16 cellular contexts compared by ENCODE assay signal in the genomic region with DNA sequence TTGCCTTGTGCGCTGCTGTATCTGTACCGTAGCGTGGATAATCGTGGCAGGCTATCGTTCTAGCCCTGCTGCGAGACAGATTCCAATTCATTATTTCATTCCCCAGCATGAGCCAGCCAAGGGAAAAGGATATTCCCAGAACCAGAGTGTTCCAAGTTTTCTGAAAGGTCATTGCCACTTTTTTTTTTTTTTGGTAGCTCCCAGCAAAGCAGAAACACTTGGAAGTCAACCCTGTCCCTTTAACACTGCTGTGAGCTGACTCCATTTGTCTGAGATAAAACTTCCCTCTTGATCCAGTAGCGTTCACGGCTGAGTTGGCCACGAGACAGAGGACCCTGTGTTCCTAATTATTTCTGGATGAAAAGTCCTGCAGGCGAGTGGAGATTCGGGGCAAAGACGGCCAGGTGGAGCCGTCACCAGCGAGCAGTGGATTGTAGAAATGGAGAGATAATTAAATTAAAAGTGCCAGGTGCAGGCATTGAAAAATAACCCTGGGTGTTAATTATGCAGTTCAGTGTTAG.
DNase-seq lines count a peak whose midpoint lies in the region; ATAC-seq and TF ChIP-seq lines count a peak whose summit lies in the region.
"Had no signal": no experiment of that assay in that cellular context is flagged by ENCODE, and none has a peak within 500 bp of the region (broad histone marks: within the 10 kb centered on the region; RNA-seq: fewer than 3 reads in every experiment).

No MANE protein-coding gene starts in this region.

- no peak for TF ChIP-seq POLR2A in ovary (IDR thresholded peaks at IDR 0.05)

- H3K9me3 ChIP-seq in right atrium auricular region, result no peaks in the 10 kb centered on the region
- no peaks in the 10 kb centered on the region for H3K9me3 ChIP-seq in heart right ventricle
- H3K9me3 ChIP-seq in ovary, result no peaks in the 10 kb centered on the region
- H3K9me3 ChIP-seq: colonic mucosa, suprapubic skin had no signal

- H3K4me1 ChIP-seq in right atrium auricular region, result no peaks in the 10 kb centered on the region
- peaks cover 0 to 14% (median 4%) of the 10 kb centered on the region in 9 donors for H3K4me1 ChIP-seq in heart right ventricle
- peaks cover 4% of the 10 kb centered on the region for H3K4me1 ChIP-seq in ovary (ENCODE audit: insufficient read depth)
- H3K4me1 ChIP-seq: colonic mucosa, suprapubic skin had no signal

- H3K36me3 ChIP-seq in right atrium auricular region (no peaks in the 10 kb centered on the region), heart right ventricle (no peaks in the 10 kb centered on the region), ovary (no peaks in the 10 kb centered on the region)
- H3K36me3 ChIP-seq: colonic mucosa, suprapubic skin had no signal

- TF ChIP-seq CTCF in right atrium auricular region (IDR thresholded peaks at IDR 0.05) (no peak), heart right ventricle (IDR thresholded peaks at IDR 0.05) (no peak), ovary (IDR thresholded peaks at IDR 0.05) (no peak), endothelial cell (IDR thresholded peaks at IDR 0.05; ENCODE audit: unreplicated experiment) (no peak)

- H3K36me3 Mint-ChIP-seq in endothelial cell (ENCODE audit: low read depth, unreplicated experiment), result no peaks in the 10 kb centered on the region
- H3K36me3 Mint-ChIP-seq in activated naive CD4-positive, alpha-beta T cell treated with anti-CD3 and anti-CD28 coated beads, Interleukin-2, amount 50 U/mL, for 72 hours, result no peaks in the 10 kb centered on the region
- H3K36me3 Mint-ChIP-seq: CD4-positive, CD25-positive, alpha-beta regulatory T cell had no signal

- DNase-seq in Right ventricle myocardium superior, result peak; percentile 64
- no peak for DNase-seq in right atrium auricular region (ENCODE audit: low spot score)
- DNase-seq in heart right ventricle, result peak; percentile 8 to 24
- peak; percentile 34 to 74 (median 46) for DNase-seq in ovary
- DNase-seq in ACHN, result no peak
- DNase-seq in KBM-7, result no peak
- DNase-seq in endothelial cell (ENCODE audit: low spot score), result no peak
- DNase-seq in activated naive CD4-positive, alpha-beta T cell treated with anti-CD3 and anti-CD28 coated beads, Interleukin-2, amount 50 U/mL, for 72 hours (ENCODE audit: low spot score in 2 of 2), result no peak
- DNase-seq: activated CD4-positive, alpha-beta T cell treated with anti-CD3 and anti-CD28 coated beads, Interleukin-2, amount 10 ng/mL, durations not matched to agents 7 days and 5 days; activated CD8-positive, alpha-beta memory T cell treated with anti-CD3 and anti-CD28 coated beads, Interleukin-2, amount 50 U/mL, for 4 hours; CD4-positive, CD25-positive, alpha-beta regulatory T cell; colonic mucosa; left colon had no signal

- WGBS in heart right ventricle, 2 donors, result 43 to 45% methylated on average over 14 of the region's 14 CpGs
- 29 to 49% (median 39%) methylated on average over 14 of the region's 14 CpGs for WGBS in ovary, 3 donors

- H3K27ac Mint-ChIP-seq in endothelial cell (ENCODE audit: unreplicated experiment), result no peak overlapping the region
- no peak overlapping the region for H3K27ac Mint-ChIP-seq in activated naive CD4-positive, alpha-beta T cell treated with anti-CD3 and anti-CD28 coated beads, Interleukin-2, amount 50 U/mL, for 72 hours
- H3K27ac Mint-ChIP-seq: activated CD4-positive, alpha-beta T cell treated with anti-CD3 and anti-CD28 coated beads, Interleukin-2, amount 10 ng/mL, durations not matched to agents 7 days and 5 days; CD4-positive, CD25-positive, alpha-beta regulatory T cell had no signal

- no peak overlapping the region for H3K4me3 ChIP-seq in right atrium auricular region
- H3K4me3 ChIP-seq in heart right ventricle, result peak overlapping the region in 6 of 10 donors; percentile 3 to 37 (median 30)
- no peak overlapping the region for H3K4me3 ChIP-seq in ovary
- H3K4me3 ChIP-seq: colonic mucosa, smooth muscle cell, suprapubic skin had no signal

- H3K27me3 ChIP-seq in right atrium auricular region (no peaks in the 10 kb centered on the region), heart right ventricle (no peaks in the 10 kb centered on the region), ovary (no peaks in the 10 kb centered on the region)
- H3K27me3 ChIP-seq: colonic mucosa, suprapubic skin had no signal

- no peaks in the 10 kb centered on the region for H3K9me3 Mint-ChIP-seq in endothelial cell (ENCODE audit: unreplicated experiment)
- H3K9me3 Mint-ChIP-seq in activated naive CD4-positive, alpha-beta T cell treated with anti-CD3 and anti-CD28 coated beads, Interleukin-2, amount 50 U/mL, for 72 hours, result peaks cover 3 to 8% of the 10 kb centered on the region in 2 donors
- H3K9me3 Mint-ChIP-seq: activated CD4-positive, alpha-beta T cell treated with anti-CD3 and anti-CD28 coated beads, Interleukin-2, amount 10 ng/mL, durations not matched to agents 7 days and 5 days had no signal

- no peak overlapping the region for H3K4me3 Mint-ChIP-seq in endothelial cell (ENCODE audit: unreplicated experiment)
- H3K4me3 Mint-ChIP-seq: activated CD4-positive, alpha-beta T cell treated with anti-CD3 and anti-CD28 coated beads, Interleukin-2, amount 10 ng/mL, durations not matched to agents 7 days and 5 days; CD4-positive, CD25-positive, alpha-beta regulatory T cell had no signal

- no peaks in the 10 kb centered on the region for H3K27me3 Mint-ChIP-seq in endothelial cell (ENCODE audit: unreplicated experiment)
- H3K27me3 Mint-ChIP-seq: activated CD4-positive, alpha-beta T cell treated with anti-CD3 and anti-CD28 coated beads, Interleukin-2, amount 10 ng/mL, durations not matched to agents 7 days and 5 days; CD4-positive, CD25-positive, alpha-beta regulatory T cell had no signal

- H3K4me1 Mint-ChIP-seq in endothelial cell (ENCODE audit: unreplicated experiment), result no peaks in the 10 kb centered on the region
- H3K4me1 Mint-ChIP-seq: activated CD4-positive, alpha-beta T cell treated with anti-CD3 and anti-CD28 coated beads, Interleukin-2, amount 10 ng/mL, durations not matched to agents 7 days and 5 days; CD4-positive, CD25-positive, alpha-beta regulatory T cell had no signal

- no peak for TF ChIP-seq EP300 in ovary (IDR thresholded peaks at IDR 0.05)

- intact Hi-C loops in Right ventricle myocardium superior (cut with DNase I), result no loop called here
- intact Hi-C loops in heart right ventricle (cut with DNase I), result loop anchor here in 3 of 10 donors (5.0 to 10.0 kb wide), 4 partner anchors 102 to 528 kb away; a partner anchor contains a TSS
- intact Hi-C loops in ovary (cut with DNase I), result no loop called here

- peak; percentile 85 for ATAC-seq in Right ventricle myocardium superior (ENCODE audit: poor library complexity)
- peak; percentile 44 to 91 (median 74) for ATAC-seq in heart right ventricle
- ATAC-seq in activated naive CD4-positive, alpha-beta T cell treated with anti-CD3 and anti-CD28 coated beads, Interleukin-2, amount 50 U/mL, for 72 hours, result no peak
- ATAC-seq: left colon had no signal

- in situ Hi-C loops in ACHN (cut with HindIII; ENCODE audit: low pct_ligation_motif_present, low pct_unique_long_range_greater_than_20kb, low sequenced_read_pairs), result no loop called here
- in situ Hi-C loops in KBM-7 (cut with MboI; ENCODE audit: low pct_unique_long_range_greater_than_20kb, low sequenced_read_pairs), result loop anchor here (25.0 kb wide), 1 partner anchor 89 kb away; no protein-coding TSS in a partner anchor

- H3K27ac ChIP-seq in right atrium auricular region (no peak overlapping the region), heart right ventricle (peak overlapping the region in 2 of 10 donors; percentile 14 to 44), ovary (no peak overlapping the region)
- H3K27ac ChIP-seq: colonic mucosa, KMS-11, suprapubic skin had no signal

Comparison
In these comparisons a context has a peak if more than half of its experiments do, and no peak if none do; other contexts are left out.
1. DNase-seq: peak in Right ventricle myocardium superior (single experiment), heart right ventricle (2 of 2) and ovary (5 of 5); none in right atrium auricular region (single experiment), ACHN (single experiment), KBM-7 (single experiment), endothelial cell (single experiment) and activated naive CD4-positive, alpha-beta T cell treated with anti-CD3 and anti-CD28 coated beads, Interleukin-2, amount 50 U/mL, for 72 hours (0 of 2).
2. H3K4me3 ChIP-seq: peak in heart right ventricle (6 of 10); none in right atrium auricular region (0 of 2) and ovary (single experiment).
3. ATAC-seq: peak in Right ventricle myocardium superior (single experiment) and heart right ventricle (8 of 8); none in activated naive CD4-positive, alpha-beta T cell treated with anti-CD3 and anti-CD28 coated beads, Interleukin-2, amount 50 U/mL, for 72 hours (0 of 2).